10 cellular contexts compared by ENCODE assay signal in the genomic region with DNA sequence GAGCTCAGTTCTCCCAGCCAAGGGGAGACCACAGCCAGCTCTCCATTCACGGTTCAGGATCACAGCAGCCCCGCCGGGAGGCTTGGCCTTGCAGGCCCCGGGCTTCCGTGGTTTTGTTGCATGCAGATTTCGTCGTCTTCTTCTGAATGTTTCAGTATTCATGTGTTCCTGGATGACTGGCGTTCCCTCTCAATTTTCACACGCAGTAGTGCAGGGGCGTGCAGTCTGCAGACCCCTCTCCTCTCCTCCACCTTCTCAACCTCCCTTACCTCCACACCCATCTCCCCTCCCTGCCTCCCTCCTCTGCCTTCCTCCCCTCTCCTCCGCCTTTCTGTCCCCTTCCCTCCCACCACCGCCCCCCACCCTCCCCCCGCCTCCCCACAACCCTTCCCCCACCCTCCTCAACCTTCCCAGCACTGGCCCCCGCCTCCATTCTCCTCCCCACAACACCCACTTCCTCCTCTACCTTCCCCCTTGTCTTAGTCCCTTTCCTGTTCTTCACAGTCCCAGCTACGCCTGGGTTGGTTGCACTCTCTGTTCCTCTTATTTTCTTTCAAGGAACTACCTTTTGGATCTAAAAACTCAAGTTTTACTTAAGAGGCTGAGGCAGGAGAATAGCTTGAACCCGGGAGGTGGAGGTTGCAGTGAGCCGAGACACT. TPM values are rescaled to one million over a fixed set of nuclear protein-coding genes. Genes with fewer than 3 reads are reported as not detected.
DNase-seq lines count a peak whose midpoint lies in the region; ATAC-seq and TF ChIP-seq lines count a peak whose summit lies in the region.
"Had no signal": no experiment of that assay in that cellular context is flagged by ENCODE, and none has a peak within 500 bp of the region (broad histone marks: within the 10 kb centered on the region; RNA-seq: fewer than 3 reads in every experiment).

No MANE protein-coding gene starts in this region.

- no peaks in the 10 kb centered on the region for H3K36me3 ChIP-seq in DOHH2 (ENCODE audit: control insufficient read depth, low read length)
- no peaks in the 10 kb centered on the region for H3K36me3 ChIP-seq in lower lobe of right lung
- no peaks in the 10 kb centered on the region for H3K36me3 ChIP-seq in gastrocnemius medialis
- H3K36me3 ChIP-seq: adrenal gland had no signal

- peak; percentile 38 for ATAC-seq in HG03103 (IDR thresholded peaks at IDR 0.05; ENCODE audit: low read depth, unreplicated experiment)
- peak; percentile 35 for ATAC-seq in activated CD8-positive, alpha-beta memory T cell treated with anti-CD3 and anti-CD28 coated beads, Interleukin-2, amount 10 ng/mL, durations not matched to agents 7 days and 5 days
- ATAC-seq in lower lobe of right lung, result peak; percentile 60 to 69
- no peak for ATAC-seq in gastrocnemius medialis
- ATAC-seq in WTC11, result no peak
- no peak for ATAC-seq in GM18511 (IDR thresholded peaks at IDR 0.05; ENCODE audit: unreplicated experiment)

- no peak for TF ChIP-seq POLR2A in gastrocnemius medialis (IDR thresholded peaks at IDR 0.05)

- CTCF ChIA-PET in activated CD8-positive, alpha-beta memory T cell treated with anti-CD3 and anti-CD28 coated beads, Interleukin-2, amount 10 ng/mL, durations not matched to agents 7 days and 5 days (lab: Charles Lee), result interaction anchor here (2.2 to 3.0 kb wide), 2 partner anchors 42 to 46 kb away, joined by 7 to 16 read pairs; no protein-coding TSS in a partner anchor
- CTCF ChIA-PET in WTC11 (lab: Charles Lee), result no interaction called here

- intact Hi-C loops in lower lobe of right lung (cut with DNase I), result no loop called here
- intact Hi-C loops in gastrocnemius medialis (cut with DNase I; ENCODE audit: low total_unique reads), result no loop called here

- H3K79me2 ChIP-seq in DOHH2 (ENCODE audit: control insufficient read depth, low read length), result no peaks in the 10 kb centered on the region
- H3K79me2 ChIP-seq: parathyroid adenoma had no signal

- H3F3A ChIP-seq in DOHH2 (ENCODE audit: control insufficient read depth, insufficient read depth), result peaks cover 13% of the 10 kb centered on the region

- H3K4me1 ChIP-seq in DOHH2 (ENCODE audit: control insufficient read depth, low read length) (peaks cover 31% of the 10 kb centered on the region), lower lobe of right lung (peaks cover 25% of the 10 kb centered on the region), gastrocnemius medialis (peaks cover 0 to 3% of the 10 kb centered on the region in 2 donors)
- H3K4me1 ChIP-seq: parathyroid adenoma had no signal

- peak overlapping the region; percentile 40 for H3K4me2 ChIP-seq in DOHH2 (ENCODE audit: low read length)

- peak overlapping the region; percentile 64 for H3K4me3 Mint-ChIP-seq in activated CD8-positive, alpha-beta memory T cell treated with anti-CD3 and anti-CD28 coated beads, Interleukin-2, amount 10 ng/mL, durations not matched to agents 7 days and 5 days
- H3K4me3 Mint-ChIP-seq in WTC11, result no peak overlapping the region

- H4K20me1 ChIP-seq in DOHH2 (ENCODE audit: control insufficient read depth, insufficient read depth, low read depth, low read length), result peaks cover 18% of the 10 kb centered on the region

- peak; percentile 79 for DNase-seq in activated CD8-positive, alpha-beta memory T cell treated with anti-CD3 and anti-CD28 coated beads, Interleukin-2, amount 10 ng/mL, durations not matched to agents 7 days and 5 days
- peak; percentile 65 for DNase-seq in lower lobe of right lung
- no peak for DNase-seq in gastrocnemius medialis
- no peak for DNase-seq in WTC11 (ENCODE audit: low spot score)
- no peak for DNase-seq in glomerular visceral epithelial cell (ENCODE audit: extremely low spot score)

- H3K4me3 ChIP-seq in DOHH2 (ENCODE audit: low read length) (no peak overlapping the region), lower lobe of right lung (no peak overlapping the region), gastrocnemius medialis (no peak overlapping the region)
- H3K4me3 ChIP-seq: adrenal gland had no signal

- H3K27ac ChIP-seq in DOHH2 (ENCODE audit: low read depth, low read length) (no peak overlapping the region), lower lobe of right lung (peak overlapping the region; percentile 81), gastrocnemius medialis (peak overlapping the region in 1 of 4 donors; percentile 21)
- H3K27ac ChIP-seq: parathyroid adenoma had no signal

- peak overlapping the region; percentile 97 for H3K27ac Mint-ChIP-seq in activated CD8-positive, alpha-beta memory T cell treated with anti-CD3 and anti-CD28 coated beads, Interleukin-2, amount 10 ng/mL, durations not matched to agents 7 days and 5 days
- H3K27ac Mint-ChIP-seq in WTC11, result no peak overlapping the region

- POLR2A ChIA-PET in WTC11 (lab: Charles Lee), result no interaction called here

- peaks cover 58% of the 10 kb centered on the region for H3K27me3 ChIP-seq in DOHH2 (ENCODE audit: control insufficient read depth, low read length)
- no peaks in the 10 kb centered on the region for H3K27me3 ChIP-seq in lower lobe of right lung (ENCODE audit: low read depth)
- peaks cover 0 to 6% (median 4%) of the 10 kb centered on the region in 3 donors for H3K27me3 ChIP-seq in gastrocnemius medialis
- H3K27me3 ChIP-seq: adrenal gland had no signal

- H3K4me1 Mint-ChIP-seq in activated CD8-positive, alpha-beta memory T cell treated with anti-CD3 and anti-CD28 coated beads, Interleukin-2, amount 10 ng/mL, durations not matched to agents 7 days and 5 days, result peaks cover 43% of the 10 kb centered on the region
- peaks cover 31% of the 10 kb centered on the region for H3K4me1 Mint-ChIP-seq in WTC11

- in situ Hi-C loops in gastrocnemius medialis (cut with MboI; ENCODE audit: low sequenced_read_pairs in 4 of 4), result loop anchor here (10.0 to 25.0 kb wide), 2 partner anchors 262 to 264 kb away; no protein-coding TSS in a partner anchor

- no peaks in the 10 kb centered on the region for H3K9me2 ChIP-seq in DOHH2 (replicated peaks; ENCODE audit: control insufficient read depth, low read length)

- no peaks in the 10 kb centered on the region; the same call in 1 of the 2 replicates for H3K9me3 ChIP-seq in DOHH2 (ENCODE audit: control insufficient read depth, insufficient read depth, low read length)
- H3K9me3 ChIP-seq in lower lobe of right lung, result no peaks in the 10 kb centered on the region
- no peaks in the 10 kb centered on the region for H3K9me3 ChIP-seq in gastrocnemius medialis
- H3K9me3 ChIP-seq: adrenal gland had no signal

- TF ChIP-seq CTCF in DOHH2 (IDR thresholded peaks at IDR 0.05; ENCODE audit: low read depth, low read length, poor library complexity, severe bottlenecking) (no peak), lower lobe of right lung (IDR thresholded peaks at IDR 0.05) (no peak), gastrocnemius medialis (IDR thresholded peaks at IDR 0.05 in 4 of 5, conservative IDR thresholded peaks at IDR 0.05 in 1 of 5) (no peak), WTC11 (IDR thresholded peaks at IDR 0.05) (no peak)

- no peaks in the 10 kb centered on the region for H3K9me3 Mint-ChIP-seq in activated CD8-positive, alpha-beta memory T cell treated with anti-CD3 and anti-CD28 coated beads, Interleukin-2, amount 10 ng/mL, durations not matched to agents 7 days and 5 days (ENCODE audit: low read depth)
- H3K9me3 Mint-ChIP-seq in WTC11, result peaks cover 17% of the 10 kb centered on the region

- no peaks in the 10 kb centered on the region for H3K27me3 Mint-ChIP-seq in activated CD8-positive, alpha-beta memory T cell treated with anti-CD3 and anti-CD28 coated beads, Interleukin-2, amount 10 ng/mL, durations not matched to agents 7 days and 5 days
- peaks cover 29% of the 10 kb centered on the region for H3K27me3 Mint-ChIP-seq in WTC11 (ENCODE audit: low read depth)

- H3K36me3 Mint-ChIP-seq in activated CD8-positive, alpha-beta memory T cell treated with anti-CD3 and anti-CD28 coated beads, Interleukin-2, amount 10 ng/mL, durations not matched to agents 7 days and 5 days, result no peaks in the 10 kb centered on the region
- no peaks in the 10 kb centered on the region for H3K36me3 Mint-ChIP-seq in WTC11

TF ChIP-seq in WTC11, 78 proteins besides CTCF, POLR2A, EP300 and RAD21 (continues in another document):
- no peak for TF ChIP-seq MLX (CRISPR knock-in tag; IDR thresholded peaks at IDR 0.05)

RNA-seq across cellular contexts. Expression of gene SLC19A1, which starts 8.4 kb away (rescaled TPM):
- 10 to 100 TPM; 53.2 to 60.2 TPM for total RNA-seq in activated CD8-positive, alpha-beta memory T cell treated with anti-CD3 and anti-CD28 coated beads, Interleukin-2, amount 10 ng/mL, durations not matched to agents 7 days and 5 days
- total RNA-seq in lower lobe of right lung (50.7 TPM), gastrocnemius medialis (1 to 10 TPM; 1.8 to 9.6 (median 2.1) TPM), WTC11 (2021) (27.7 to 29.8 TPM (median 28.3 TPM) in 3 replicates)

Comparison
In these comparisons a context has a peak if more than half of its experiments do, and no peak if none do; other contexts are left out.
1. ATAC-seq: peak in HG03103 (single experiment), activated CD8-positive, alpha-beta memory T cell treated with anti-CD3 and anti-CD28 coated beads, Interleukin-2, amount 10 ng/mL, durations not matched to agents 7 days and 5 days (single experiment) and lower lobe of right lung (2 of 2); none in gastrocnemius medialis (0 of 2), WTC11 (single experiment) and GM18511 (single experiment).
2. DNase-seq: peak in activated CD8-positive, alpha-beta memory T cell treated with anti-CD3 and anti-CD28 coated beads, Interleukin-2, amount 10 ng/mL, durations not matched to agents 7 days and 5 days (single experiment) and lower lobe of right lung (single experiment); none in gastrocnemius medialis (0 of 2), WTC11 (single experiment) and glomerular visceral epithelial cell (single experiment).